11 cellular contexts compared by ENCODE assay signal in the genomic region with DNA sequence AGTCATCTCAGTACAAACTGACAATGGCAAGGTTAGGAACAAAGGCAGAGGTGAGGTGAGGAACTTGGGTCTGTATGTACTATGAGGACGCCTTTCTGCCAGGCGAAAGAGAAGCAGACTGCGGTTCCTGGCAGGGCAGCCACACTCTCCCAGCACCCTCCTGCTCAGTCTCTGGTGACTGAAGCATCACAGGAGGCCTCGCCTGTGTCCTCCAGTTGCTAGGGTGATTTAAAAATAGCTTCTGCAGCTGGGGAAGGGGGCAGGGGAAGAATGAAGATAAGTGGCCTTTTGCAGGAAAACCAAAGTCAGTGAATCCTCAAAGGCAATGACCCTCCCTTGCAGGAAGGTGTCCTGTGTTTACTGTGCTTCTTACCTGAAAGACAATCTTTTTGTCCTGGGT.
DNase-seq lines count a peak whose midpoint lies in the region; ATAC-seq and TF ChIP-seq lines count a peak whose summit lies in the region.
"Had no signal": no experiment of that assay in that cellular context is flagged by ENCODE, and none has a peak within 500 bp of the region (broad histone marks: within the 10 kb centered on the region; RNA-seq: fewer than 3 reads in every experiment).

No MANE protein-coding gene starts in this region.

- no peaks in the 10 kb centered on the region for H3K9me3 Mint-ChIP-seq in endodermal cell
- H3K9me3 Mint-ChIP-seq: activated CD4-positive, alpha-beta T cell treated with anti-CD3 and anti-CD28 coated beads, Interleukin-2, amount 10 ng/mL, durations not matched to agents 7 days and 5 days had no signal

- no peak overlapping the region for H3K27ac ChIP-seq in endodermal cell (ENCODE audit: low read depth, low read length)
- H3K27ac ChIP-seq in neural cell (ENCODE audit: low read length), result peak overlapping the region; percentile 37

- peaks cover 18% of the 10 kb centered on the region for H3K4me1 ChIP-seq in endodermal cell (ENCODE audit: control insufficient read depth, insufficient read depth, low read length)

- no peaks in the 10 kb centered on the region for H3K27me3 ChIP-seq in endodermal cell (ENCODE audit: control insufficient read depth, insufficient read depth, low read length, poor library complexity, severe bottlenecking)
- H3K27me3 ChIP-seq in neural cell (ENCODE audit: insufficient read depth, low read depth, low read length), result no peaks in the 10 kb centered on the region
- no peaks in the 10 kb centered on the region; the same call in 1 of the 2 replicates for H3K27me3 ChIP-seq in MG63

- 80 to 87% methylated on average over 1 to 4 of the region's 4 CpGs for WGBS in endodermal cell (ENCODE audit: insufficient coverage in 1 of 2, insufficient read length in 1 of 2), 2 experiments

- H3K36me3 ChIP-seq in endodermal cell (ENCODE audit: control insufficient read depth, insufficient read depth, low read length) (no peaks in the 10 kb centered on the region), neural cell (ENCODE audit: insufficient read depth, low read length) (no peaks in the 10 kb centered on the region), MG63 (no peaks in the 10 kb centered on the region)

- TF ChIP-seq RAD21 in neural cell (conservative IDR thresholded peaks at IDR 0.05), result no peak

- H3K4me3 ChIP-seq in endodermal cell (ENCODE audit: low read length) (peak overlapping the region; percentile 19), neural cell (ENCODE audit: low read length) (no peak overlapping the region), MG63 (no peak overlapping the region)

- H3F3A ChIP-seq in neural cell (ENCODE audit: insufficient read depth, low read length, poor library complexity, severe bottlenecking), result no peaks in the 10 kb centered on the region

- no peaks in the 10 kb centered on the region for H3K9me2 ChIP-seq in neural cell (ENCODE audit: insufficient read depth, low read length)

- TF ChIP-seq CTCF in GM10266 (IDR thresholded peaks at IDR 0.05; ENCODE audit: control insufficient read depth, insufficient read depth, low read depth, missing control alignments) (no peak), endodermal cell (conservative IDR thresholded peaks at IDR 0.05) (no peak), neural cell (IDR thresholded peaks at IDR 0.05; ENCODE audit: poor library complexity, severe bottlenecking) (no peak)

- H3K27ac Mint-ChIP-seq in endodermal cell, result peak overlapping the region; percentile 27
- H3K27ac Mint-ChIP-seq: activated CD4-positive, alpha-beta T cell treated with anti-CD3 and anti-CD28 coated beads, Interleukin-2, amount 10 ng/mL, durations not matched to agents 7 days and 5 days had no signal

- H3K9ac ChIP-seq in endodermal cell (ENCODE audit: extremely low read depth, low read length, poor library complexity, severe bottlenecking) (no peak overlapping the region), neural cell (ENCODE audit: low read length) (no peak overlapping the region)

- no peaks in the 10 kb centered on the region for H3K27me3 Mint-ChIP-seq in endodermal cell (ENCODE audit: insufficient read depth)
- H3K27me3 Mint-ChIP-seq: activated CD4-positive, alpha-beta T cell treated with anti-CD3 and anti-CD28 coated beads, Interleukin-2, amount 10 ng/mL, durations not matched to agents 7 days and 5 days had no signal

- DNase-seq in GM10266 (ENCODE audit: extremely low spot score) (peak; percentile 54), NCI-H2227 treated with DMSO at 0.1 percent for 48 hours (lab: John Stamatoyannopoulos, UW) (peak; percentile 11), endodermal cell (peak; percentile 54), NCI-H128 (lab: John Stamatoyannopoulos, UW; ENCODE audit: unreplicated experiment) (no peak), MG63 (no peak)
- DNase-seq: activated CD4-positive, alpha-beta T cell treated with anti-CD3 and anti-CD28 coated beads, Interleukin-2, amount 10 ng/mL, durations not matched to agents 7 days and 5 days; OCI-M1; stimulated activated CD4-positive, alpha-beta T cell treated with anti-CD3 and anti-CD28 coated beads, Interleukin-1b, Interleukin-23, amount 100 ng/mL, for 48 hours had no signal

- H3K36me3 Mint-ChIP-seq in endodermal cell (ENCODE audit: low read depth), result no peaks in the 10 kb centered on the region

- no peaks in the 10 kb centered on the region for H3K79me2 ChIP-seq in neural cell (replicated peaks; ENCODE audit: insufficient read depth, low read length)

- H3K4me2 ChIP-seq in neural cell (ENCODE audit: low read length), result no peak overlapping the region

- no peak overlapping the region for H3K4me3 Mint-ChIP-seq in endodermal cell
- H3K4me3 Mint-ChIP-seq: activated CD4-positive, alpha-beta T cell treated with anti-CD3 and anti-CD28 coated beads, Interleukin-2, amount 10 ng/mL, durations not matched to agents 7 days and 5 days had no signal

- H2AFZ ChIP-seq in neural cell (ENCODE audit: low read depth, low read length), result no peak overlapping the region

- H3K4me1 Mint-ChIP-seq in endodermal cell, result peaks cover 36% of the 10 kb centered on the region
- H3K4me1 Mint-ChIP-seq: activated CD4-positive, alpha-beta T cell treated with anti-CD3 and anti-CD28 coated beads, Interleukin-2, amount 10 ng/mL, durations not matched to agents 7 days and 5 days had no signal

- peak; percentile 30 for TF ChIP-seq EP300 in neural cell (conservative IDR thresholded peaks at IDR 0.05; ENCODE audit: poor library complexity, severe bottlenecking)

- H4K20me1 ChIP-seq in neural cell (ENCODE audit: insufficient read depth), result no peaks in the 10 kb centered on the region

- H3K9me3 ChIP-seq in endodermal cell (ENCODE audit: control insufficient read depth, low read length) (no peaks in the 10 kb centered on the region), neural cell (ENCODE audit: low read length) (no peaks in the 10 kb centered on the region), MG63 (no peaks in the 10 kb centered on the region; the same call in 1 of the 2 replicates)

- ATAC-seq in HG03432 (IDR thresholded peaks at IDR 0.05; ENCODE audit: unreplicated experiment) (no peak), HG03571 (IDR thresholded peaks at IDR 0.05; ENCODE audit: unreplicated experiment) (no peak)

TF ChIP-seq in neural cell, 6 proteins besides CTCF, POLR2A, EP300 and RAD21:
- TF ChIP-seq MXI1 (conservative IDR thresholded peaks at IDR 0.05; ENCODE audit: poor library complexity, severe bottlenecking), result no peak
- TF ChIP-seq TAF1 (IDR thresholded peaks at IDR 0.05; ENCODE audit: low read depth), result no peak
- no peak for TF ChIP-seq POLR2AphosphoS5 (IDR thresholded peaks at IDR 0.05)
- no peak for TF ChIP-seq SMC3 (conservative IDR thresholded peaks at IDR 0.05; ENCODE audit: poor library complexity)
- TF ChIP-seq, protein P1, sequence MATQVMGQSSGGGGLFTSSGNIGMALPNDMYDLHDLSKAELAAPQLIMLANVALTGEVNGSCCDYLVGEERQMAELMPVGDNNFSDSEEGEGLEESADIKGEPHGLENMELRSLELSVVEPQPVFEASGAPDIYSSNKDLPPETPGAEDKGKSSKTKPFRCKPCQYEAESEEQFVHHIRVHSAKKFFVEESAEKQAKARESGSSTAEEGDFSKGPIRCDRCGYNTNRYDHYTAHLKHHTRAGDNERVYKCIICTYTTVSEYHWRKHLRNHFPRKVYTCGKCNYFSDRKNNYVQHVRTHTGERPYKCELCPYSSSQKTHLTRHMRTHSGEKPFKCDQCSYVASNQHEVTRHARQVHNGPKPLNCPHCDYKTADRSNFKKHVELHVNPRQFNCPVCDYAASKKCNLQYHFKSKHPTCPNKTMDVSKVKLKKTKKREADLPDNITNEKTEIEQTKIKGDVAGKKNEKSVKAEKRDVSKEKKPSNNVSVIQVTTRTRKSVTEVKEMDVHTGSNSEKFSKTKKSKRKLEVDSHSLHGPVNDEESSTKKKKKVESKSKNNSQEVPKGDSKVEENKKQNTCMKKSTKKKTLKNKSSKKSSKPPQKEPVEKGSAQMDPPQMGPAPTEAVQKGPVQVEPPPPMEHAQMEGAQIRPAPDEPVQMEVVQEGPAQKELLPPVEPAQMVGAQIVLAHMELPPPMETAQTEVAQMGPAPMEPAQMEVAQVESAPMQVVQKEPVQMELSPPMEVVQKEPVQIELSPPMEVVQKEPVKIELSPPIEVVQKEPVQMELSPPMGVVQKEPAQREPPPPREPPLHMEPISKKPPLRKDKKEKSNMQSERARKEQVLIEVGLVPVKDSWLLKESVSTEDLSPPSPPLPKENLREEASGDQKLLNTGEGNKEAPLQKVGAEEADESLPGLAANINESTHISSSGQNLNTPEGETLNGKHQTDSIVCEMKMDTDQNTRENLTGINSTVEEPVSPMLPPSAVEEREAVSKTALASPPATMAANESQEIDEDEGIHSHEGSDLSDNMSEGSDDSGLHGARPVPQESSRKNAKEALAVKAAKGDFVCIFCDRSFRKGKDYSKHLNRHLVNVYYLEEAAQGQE (IDR thresholded peaks at IDR 0.05; ENCODE audit: borderline replicate concordance), result no peak
- TF ChIP-seq EZH2 (IDR thresholded peaks at IDR 0.05; ENCODE audit: borderline replicate concordance, insufficient read depth, low read length, poor library complexity, severe bottlenecking), result no peak

Comparison
In these comparisons a context has a peak if more than half of its experiments do, and no peak if none do; other contexts are left out.
1. DNase-seq: peak in GM10266 (single experiment), NCI-H2227 treated with DMSO at 0.1 percent for 48 hours (single experiment) and endodermal cell (single experiment); none in NCI-H128 (single experiment) and MG63 (single experiment).